Comparison of ENCODE assay signal across 8 cellular contexts in the genomic region with DNA sequence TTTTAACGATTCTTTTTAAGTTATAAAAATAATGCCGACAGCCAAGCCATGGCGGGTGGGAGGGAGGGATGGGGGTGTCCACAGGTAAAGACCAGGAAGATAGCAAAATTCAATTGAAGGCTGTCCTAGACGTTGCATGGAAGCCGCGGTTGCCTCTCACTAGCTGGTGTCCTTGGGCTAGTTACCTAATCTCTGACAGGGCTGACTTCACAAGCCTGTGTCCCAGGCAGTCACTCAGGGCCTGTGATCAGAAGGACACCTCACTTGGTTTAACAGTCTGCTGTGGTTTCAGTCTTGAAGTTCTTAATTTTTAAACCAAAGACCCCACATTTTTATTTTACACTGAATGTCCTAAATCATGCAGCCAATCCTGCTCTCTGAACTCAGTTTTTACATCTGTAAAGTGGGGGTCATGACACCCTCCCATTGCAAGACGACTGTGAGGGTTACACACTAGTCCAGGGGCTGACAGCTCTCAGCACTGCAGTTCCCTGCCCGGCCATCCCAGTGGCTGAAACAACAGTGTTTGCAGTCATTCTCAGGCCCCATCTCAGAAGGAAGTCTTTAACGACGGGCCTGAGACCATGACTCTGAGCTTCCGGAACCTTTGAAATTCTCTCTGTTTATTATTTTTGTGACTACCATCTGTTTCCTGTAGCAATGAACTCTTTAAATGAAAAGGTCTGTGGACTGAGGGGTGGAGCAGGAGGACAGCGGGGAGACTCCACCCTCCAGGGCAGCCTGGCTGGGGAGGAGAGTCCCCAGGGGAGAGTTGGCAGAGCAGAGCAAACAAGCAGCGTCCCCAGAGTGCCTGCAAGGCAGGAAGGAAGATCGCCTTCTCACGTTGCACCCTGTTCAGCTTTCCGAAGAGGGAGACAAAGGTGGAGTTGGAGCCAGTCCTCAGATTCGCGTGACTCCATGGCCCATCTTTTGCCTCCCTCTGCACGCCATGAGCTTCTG.
DNase-seq lines count a peak whose midpoint lies in the region; ATAC-seq, FAIRE-seq and TF ChIP-seq lines count a peak whose summit lies in the region.

No MANE protein-coding gene starts in this region.

- H2AFZ ChIP-seq in mesenchymal stem cell (ENCODE audit: low read depth, low read length): peak overlapping the region; percentile 34

- no peaks in the 10 kb centered on the region for H3K36me3 ChIP-seq in mesenchymal stem cell (ENCODE audit: control insufficient read depth in 1 of 2, insufficient read depth in 2 of 2, low read depth in 1 of 2, low read length in 2 of 2)

- H3K4ac ChIP-seq in mesenchymal stem cell (ENCODE audit: low read depth in 1 of 2, low read length in 2 of 2): peak overlapping the region; percentile 71 to 82

- H2BK15ac ChIP-seq in mesenchymal stem cell (ENCODE audit: low read depth, poor library complexity, severe bottlenecking): peak overlapping the region; percentile 33

- ATAC-seq in HG03139 (IDR thresholded peaks at IDR 0.05; ENCODE audit: unreplicated experiment): peak; percentile 88

- H3K4me1 ChIP-seq in mesenchymal stem cell (ENCODE audit: control insufficient read depth, insufficient read depth, low read depth, low read length): peaks cover 14% of the 10 kb centered on the region

- peak overlapping the region; percentile 67 for H4K8ac ChIP-seq in mesenchymal stem cell (ENCODE audit: low read length)

- H3K18ac ChIP-seq in mesenchymal stem cell (ENCODE audit: low read depth in 1 of 2, low read length in 2 of 2): peak overlapping the region; percentile 50 to 73

- peak overlapping the region; percentile 86 for H4K91ac ChIP-seq in mesenchymal stem cell (ENCODE audit: low read length)

- peak overlapping the region in 1 of 2 experiments; percentile 49 for H3K14ac ChIP-seq in mesenchymal stem cell (ENCODE audit: low read length in 2 of 2)

- FAIRE-seq in GM19239 (lab: Jason Lieb, UNC): peak; percentile 98

- H3K9ac ChIP-seq in mesenchymal stem cell (ENCODE audit: low read length): no peak overlapping the region

- TF ChIP-seq CTCF in astrocyte of the spinal cord (IDR thresholded peaks at IDR 0.05; ENCODE audit: low read depth, low read length): no peak

- WGBS in mesenchymal stem cell: 52% methylated on average over 16 of the region's 19 CpGs

- peak overlapping the region; percentile 32 for H3K4me2 ChIP-seq in mesenchymal stem cell (ENCODE audit: low read length, poor library complexity, severe bottlenecking)

- in situ Hi-C loops in astrocyte of the spinal cord (cut with HindIII; ENCODE audit: low sequenced_read_pairs): no loop called here

- peaks cover 0 to 12% of the 10 kb centered on the region in 2 experiments for H3K27me3 ChIP-seq in mesenchymal stem cell (ENCODE audit: control insufficient read depth in 1 of 2, insufficient read depth in 1 of 2, low read length in 2 of 2)

- H2BK5ac ChIP-seq in mesenchymal stem cell (ENCODE audit: low read depth, low read length, poor library complexity, severe bottlenecking): no peak overlapping the region

- no peak overlapping the region for H3K27ac ChIP-seq in mesenchymal stem cell (ENCODE audit: low read length, poor library complexity, severe bottlenecking)

- H2AK5ac ChIP-seq in mesenchymal stem cell (ENCODE audit: low read length, severe bottlenecking): no peak overlapping the region

- no peaks in the 10 kb centered on the region for H3K9me3 ChIP-seq in mesenchymal stem cell (ENCODE audit: control insufficient read depth, low read length)

- H3K79me1 ChIP-seq in mesenchymal stem cell (replicated peaks; ENCODE audit: low read length, poor library complexity, severe bottlenecking): no peaks in the 10 kb centered on the region

- peak; percentile 48 for DNase-seq in DMS53 (lab: John Stamatoyannopoulos, UW)
- peak; percentile 79 for DNase-seq in GM19239 (ENCODE audit: insufficient read length, low spot score)
- peak; percentile 9 for DNase-seq in NCI-H748 treated with DMSO at 0.1 percent for 48 hours (lab: John Stamatoyannopoulos, UW)
- DNase-seq in astrocyte of the spinal cord (ENCODE audit: low read depth, low spot score): peak; percentile 87
- peak; percentile 80 for DNase-seq in mesenchymal stem cell
- no peak for DNase-seq in cerebellum (ENCODE audit: low spot score)
- DNase-seq in T-helper 9 cell: no peak

- peak overlapping the region; percentile 61 to 91 for H2BK12ac ChIP-seq in mesenchymal stem cell (ENCODE audit: low read length in 2 of 2)

- H3K4me3 ChIP-seq in astrocyte of the spinal cord (ENCODE audit: low read depth, low read length) (no peak overlapping the region), mesenchymal stem cell (ENCODE audit: insufficient read depth in 1 of 2, low read depth in 1 of 2, low read length in 2 of 2) (no peak overlapping the region)

- peak overlapping the region; percentile 71 for H2BK120ac ChIP-seq in mesenchymal stem cell (ENCODE audit: low read depth, low read length)

- no peak overlapping the region for H3K23ac ChIP-seq in mesenchymal stem cell (ENCODE audit: low read length in 2 of 2)

Comparison
In these comparisons a context has a peak if more than half of its experiments do, and no peak if none do; other contexts are left out.
1. DNase-seq: peak in DMS53 (single experiment), GM19239 (single experiment), NCI-H748 treated with DMSO at 0.1 percent for 48 hours (single experiment), astrocyte of the spinal cord (single experiment) and mesenchymal stem cell (single experiment); none in cerebellum (single experiment) and T-helper 9 cell (single experiment).